In genomic region chr9:114504341-114505186, GRCh38 we compare ENCODE assay signal across 8 cellular contexts. TPM values are rescaled to one million over a fixed set of nuclear protein-coding genes. Genes with fewer than 3 reads are reported as not detected.
A peak's percentile ranks its signal among the peaks of the same experiment; 100 is the strongest.
DNase-seq lines count a peak whose midpoint lies in the region; ATAC-seq and TF ChIP-seq lines count a peak whose summit lies in the region.

No MANE protein-coding gene starts in this region.

- peaks cover 24% of the 10 kb centered on the region for H3K4me1 Mint-ChIP-seq in activated CD4-positive, alpha-beta memory T cell treated with anti-CD3 and anti-CD28 coated beads for 36 hours (ENCODE audit: low read depth)
- peaks cover 43% of the 10 kb centered on the region for H3K4me1 Mint-ChIP-seq in stimulated activated memory B cell treated with anti-CD40 and anti-IgM and Interleukin-4, amounts not matched to agents 10 μg/mL and 1 μg/mL and 100 μg/mL, for 72 hours

- intact Hi-C loops in activated CD4-positive, alpha-beta memory T cell treated with anti-CD3 and anti-CD28 coated beads for 36 hours (cut with micrococcal nuclease) = loop anchor here (2.0 to 5.0 kb wide), 3 partner anchors 72 to 148 kb away; partner anchors contain the start of gene ATP6V1G1

- TF ChIP-seq CTCF in C4-2B (conservative IDR thresholded peaks at IDR 0.05) = no peak

- CTCF ChIA-PET in activated CD4-positive, alpha-beta memory T cell treated with anti-CD3 and anti-CD28 coated beads for 36 hours (lab: Charles Lee) = interaction anchor here (0.7 to 9.1 kb wide), 8 partner anchors 18 to 404 kb away, joined by 3 to 109 read pairs (median 5); no protein-coding TSS in a partner anchor

- H3K27me3 Mint-ChIP-seq in activated CD4-positive, alpha-beta memory T cell treated with anti-CD3 and anti-CD28 coated beads for 36 hours = peaks cover 15% of the 10 kb centered on the region
- H3K27me3 Mint-ChIP-seq in stimulated activated memory B cell treated with anti-CD40 and anti-IgM and Interleukin-4, amounts not matched to agents 10 μg/mL and 1 μg/mL and 100 μg/mL, for 72 hours = no peaks in the 10 kb centered on the region

- peak; percentile 76 for DNase-seq in HuH-7.5 (ENCODE audit: low spot score)
- DNase-seq in activated CD4-positive, alpha-beta memory T cell treated with anti-CD3 and anti-CD28 coated beads for 36 hours = peak; percentile 61
- peak; percentile 37 for DNase-seq in effector CD8-positive, alpha-beta T cell (lab: John Stamatoyannopoulos, UW)
- DNase-seq in medulla oblongata (ENCODE audit: extremely low spot score) = peak; percentile 43
- DNase-seq in amniotic stem cell (lab: John Stamatoyannopoulos, UW) = no peak
- no peak for DNase-seq in NOMO-1 (lab: John Stamatoyannopoulos, UW; ENCODE audit: unreplicated experiment in 2 of 2)

- POLR2A ChIA-PET in activated CD4-positive, alpha-beta memory T cell treated with anti-CD3 and anti-CD28 coated beads for 36 hours (lab: Charles Lee) = interaction anchor here (0.8 to 1.2 kb wide), 3 partner anchors 20 to 106 kb away, joined by 3 to 4 read pairs (median 3); partner anchors contain the start of genes ATP6V1G1 and TMEM268

- peak; percentile 64 for ATAC-seq in stimulated activated memory B cell treated with anti-CD40 and anti-IgM and Interleukin-4, amounts not matched to agents 10 μg/mL and 1 μg/mL and 100 μg/mL, for 72 hours

- no peaks in the 10 kb centered on the region for H3K36me3 Mint-ChIP-seq in activated CD4-positive, alpha-beta memory T cell treated with anti-CD3 and anti-CD28 coated beads for 36 hours
- no peaks in the 10 kb centered on the region for H3K36me3 Mint-ChIP-seq in stimulated activated memory B cell treated with anti-CD40 and anti-IgM and Interleukin-4, amounts not matched to agents 10 μg/mL and 1 μg/mL and 100 μg/mL, for 72 hours

- peak overlapping the region; percentile 74 for H3K4me3 Mint-ChIP-seq in activated CD4-positive, alpha-beta memory T cell treated with anti-CD3 and anti-CD28 coated beads for 36 hours
- peak overlapping the region; percentile 92 for H3K4me3 Mint-ChIP-seq in stimulated activated memory B cell treated with anti-CD40 and anti-IgM and Interleukin-4, amounts not matched to agents 10 μg/mL and 1 μg/mL and 100 μg/mL, for 72 hours

- H3K27ac ChIP-seq in C4-2B = peak overlapping the region; percentile 69

- H3K9me3 Mint-ChIP-seq in activated CD4-positive, alpha-beta memory T cell treated with anti-CD3 and anti-CD28 coated beads for 36 hours = no peaks in the 10 kb centered on the region
- no peaks in the 10 kb centered on the region for H3K9me3 Mint-ChIP-seq in stimulated activated memory B cell treated with anti-CD40 and anti-IgM and Interleukin-4, amounts not matched to agents 10 μg/mL and 1 μg/mL and 100 μg/mL, for 72 hours

- no peak overlapping the region for H3K27ac Mint-ChIP-seq in activated CD4-positive, alpha-beta memory T cell treated with anti-CD3 and anti-CD28 coated beads for 36 hours
- H3K27ac Mint-ChIP-seq in stimulated activated memory B cell treated with anti-CD40 and anti-IgM and Interleukin-4, amounts not matched to agents 10 μg/mL and 1 μg/mL and 100 μg/mL, for 72 hours = peak overlapping the region; percentile 89

RNA-seq across cellular contexts. Expression of gene WHRN, which starts 0.7 kb away (rescaled TPM):
- total RNA-seq in activated CD4-positive, alpha-beta memory T cell treated with anti-CD3 and anti-CD28 coated beads for 36 hours = 1 to 10 TPM; 2.8 to 4.4 TPM

Comparison
In these comparisons a context has a peak if more than half of its experiments do, and no peak if none do; other contexts are left out.
1. DNase-seq: peak in HuH-7.5 (single experiment), activated CD4-positive, alpha-beta memory T cell treated with anti-CD3 and anti-CD28 coated beads for 36 hours (single experiment), effector CD8-positive, alpha-beta T cell (single experiment) and medulla oblongata (single experiment); none in amniotic stem cell (single experiment) and NOMO-1 (0 of 2).